ENCODE assay signal across 9 cellular contexts in the genomic region with DNA sequence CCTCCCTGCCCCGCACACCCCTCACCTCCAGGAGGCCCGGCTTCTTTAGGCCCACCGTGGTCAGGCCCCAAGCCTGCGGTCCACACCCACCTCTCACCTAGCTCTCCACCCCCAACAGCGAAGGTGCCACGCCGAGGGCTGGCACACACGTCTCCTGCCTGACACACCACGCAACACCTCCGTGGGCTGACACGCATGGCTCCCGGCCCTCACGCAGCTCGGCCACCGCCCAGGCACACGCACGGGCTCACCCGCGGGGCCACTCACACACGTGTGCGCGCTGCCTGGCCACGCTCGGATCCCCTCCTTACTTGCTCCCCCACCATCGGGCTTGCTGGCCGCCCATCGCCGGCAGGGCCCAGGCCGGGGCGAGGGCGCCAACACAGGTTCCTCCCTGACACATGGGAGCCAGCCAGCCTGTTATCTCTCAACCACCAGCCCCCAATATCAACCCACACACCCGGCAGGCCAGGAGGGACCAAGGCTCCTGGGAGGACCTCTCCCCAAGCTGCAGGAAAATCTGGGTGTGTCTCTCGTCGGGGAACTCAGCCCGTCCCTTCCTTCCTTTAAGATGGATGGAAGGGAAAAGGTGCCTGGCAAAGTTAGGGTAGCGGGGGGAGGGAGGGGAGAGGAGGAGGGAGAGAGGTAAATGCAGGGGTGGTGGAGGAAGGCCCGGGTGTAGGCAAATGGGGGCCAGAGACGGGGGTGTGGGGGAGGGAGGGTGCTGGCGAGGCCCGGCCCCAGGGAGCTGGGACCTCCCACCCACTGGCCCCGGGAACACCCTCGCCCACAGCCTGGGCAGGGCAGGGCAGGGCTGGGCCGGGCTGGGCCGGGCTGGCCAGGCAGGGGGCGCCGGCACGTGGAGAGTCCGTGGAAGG. TPM values are rescaled to one million over a fixed set of nuclear protein-coding genes. Genes with fewer than 3 reads are reported as not detected.
DNase-seq lines count a peak whose midpoint lies in the region; ATAC-seq and TF ChIP-seq lines count a peak whose summit lies in the region.
"Had no signal": no experiment of that assay in that cellular context is flagged by ENCODE, and none has a peak within 500 bp of the region (broad histone marks: within the 10 kb centered on the region; RNA-seq: fewer than 3 reads in every experiment).

No MANE protein-coding gene starts in this region.

- H3K79me1 ChIP-seq in IMR-90 (ENCODE audit: low read depth in 1 of 2, low read length in 2 of 2) = peaks cover 27 to 75% of the 10 kb centered on the region in 2 experiments

- 3% methylated on average over 14 of the region's 48 CpGs; no CpG with 5 or more reads in 1 of the 2 experiments for WGBS in IMR-90 (ENCODE audit: extremely low coverage in 2 of 2, insufficient read length in 1 of 2), 2 experiments

- CTCF ChIA-PET in Calu3 (lab: Charles Lee) (interaction anchor here (0.7 to 2.0 kb wide), 7 partner anchors 9 to 140 kb away, joined by 3 to 14 read pairs (median 3); a partner anchor contains a TSS), IMR-90 (lab: Yijun Ruan, JAX) (interaction anchor here (0.6 to 1.0 kb wide), 2 partner anchors 18 to 210 kb away, joined by 3 read pairs; no protein-coding TSS in a partner anchor)
- CTCF ChIA-PET in naive thymus-derived CD4-positive, alpha-beta T cell (lab: Charles Lee) = interaction anchor here (0.6 to 1.0 kb wide), 4 partner anchors 23 to 278 kb away, joined by 3 to 4 read pairs (median 3); a partner anchor contains a TSS

- peak overlapping the region; percentile 77 for H2BK120ac ChIP-seq in IMR-90 (ENCODE audit: low read depth, low read length)

- peak overlapping the region; percentile 97 for H3K23ac ChIP-seq in IMR-90 (ENCODE audit: low read depth, low read length)

- dilution Hi-C loops in IMR-90 (cut with HindIII; ENCODE audit: low sequenced_read_pairs, unreplicated experiment) = no loop called here

- ATAC-seq in GM21528 (IDR thresholded peaks at IDR 0.05; ENCODE audit: low FRiP score, unreplicated experiment) (peak; percentile 46), IMR-90 (ENCODE audit: low read depth) (peak; percentile 75)
- peak; percentile 24 for ATAC-seq in naive thymus-derived CD4-positive, alpha-beta T cell

- peak; percentile 35 for DNase-seq in Calu3
- DNase-seq in IMR-90 = no peak
- DNase-seq in activated CD4-positive, alpha-beta T cell treated with anti-CD3 and anti-CD28 coated beads, Interleukin-2, amount 50 U/mL, for 4 hours = peak; percentile 27 to 41
- DNase-seq in epithelial cell of esophagus (ENCODE audit: low read depth) = peak; percentile 72
- peak; percentile 20 to 50 (median 34) for DNase-seq in naive thymus-derived CD4-positive, alpha-beta T cell
- DNase-seq in type B pancreatic cell (ENCODE audit: extremely low spot score, unreplicated experiment) = no peak
- no peak for DNase-seq in LoVo (ENCODE audit: low spot score)

- H4K8ac ChIP-seq in IMR-90 (ENCODE audit: low read depth in 2 of 2, low read length in 2 of 2) = peak overlapping the region; percentile 90 to 97

- peak overlapping the region; percentile 91 for H2BK5ac ChIP-seq in IMR-90 (ENCODE audit: low read depth, low read length, poor library complexity, severe bottlenecking)

- H3K4me1 ChIP-seq in IMR-90 (ENCODE audit: control insufficient read depth, insufficient read depth, low read length) = peaks cover 13% of the 10 kb centered on the region
- peaks cover 13 to 22% of the 10 kb centered on the region in 2 donors for H3K4me1 ChIP-seq in naive thymus-derived CD4-positive, alpha-beta T cell (ENCODE audit: control insufficient read depth in 2 of 2, insufficient read depth in 2 of 2, low read length in 2 of 2)

- no peaks in the 10 kb centered on the region for H3K27me3 ChIP-seq in IMR-90 (ENCODE audit: control insufficient read depth, insufficient read depth, low read length)
- H3K27me3 ChIP-seq in naive thymus-derived CD4-positive, alpha-beta T cell (ENCODE audit: control insufficient read depth in 2 of 2, insufficient read depth in 2 of 2, low read length in 2 of 2) = no peaks in the 10 kb centered on the region

- H3K9me3 ChIP-seq in IMR-90 (ENCODE audit: control insufficient read depth, insufficient read depth, low read length) = no peaks in the 10 kb centered on the region
- H3K9me3 ChIP-seq in naive thymus-derived CD4-positive, alpha-beta T cell (ENCODE audit: control insufficient read depth in 2 of 3, low read length in 3 of 3) = no peaks in the 10 kb centered on the region

- TF ChIP-seq POLR2A in IMR-90 (IDR thresholded peaks at IDR 0.05; ENCODE audit: low read depth, low read length) = 0 out of 2 replicates have a peak, but pooled peaks have one; percentile 26

- peak overlapping the region; percentile 98 for H2AFZ ChIP-seq in IMR-90 (replicated peaks; ENCODE audit: low read length, poor library complexity)

- no peak overlapping the region for H2BK15ac ChIP-seq in IMR-90 (ENCODE audit: low read depth, low read length)

- peak overlapping the region; percentile 87 for H3K4me2 ChIP-seq in IMR-90 (ENCODE audit: low read depth, low read length)

- peak overlapping the region; percentile 67 for H2BK20ac ChIP-seq in IMR-90 (ENCODE audit: low read depth, low read length)

- H3K4me3 ChIP-seq in IMR-90 (ENCODE audit: insufficient read depth, low read depth, low read length) (peak overlapping the region; percentile 80), epithelial cell of esophagus (ENCODE audit: low read length) (peak overlapping the region; percentile 75)
- H3K4me3 ChIP-seq in naive thymus-derived CD4-positive, alpha-beta T cell (ENCODE audit: low read length) = peak overlapping the region; percentile 66

- intact Hi-C loops in Calu3 (cut with micrococcal nuclease; ENCODE audit: unreplicated experiment) = no loop called here
- intact Hi-C loops in IMR-90 (cut with micrococcal nuclease) = no loop called here
- intact Hi-C loops in naive thymus-derived CD4-positive, alpha-beta T cell (cut with micrococcal nuclease) = loop anchor here (5.0 to 10.0 kb wide), 6 partner anchors 85 to 845 kb away; a partner anchor contains a TSS

- in situ Hi-C loops in IMR-90 (cut with MboI; ENCODE audit: low sequenced_read_pairs) = no loop called here

- H3K56ac ChIP-seq in IMR-90 (ENCODE audit: extremely low read depth, insufficient read depth, low read length) = peak overlapping the region; percentile 99

- POLR2A ChIA-PET in IMR-90 (lab: Charles Lee; ENCODE audit: unreplicated experiment) = interaction anchor here (1.4 kb wide), 1 partner anchor 9 kb away, joined by 4 read pairs; a partner anchor contains a TSS
- POLR2A ChIA-PET in naive thymus-derived CD4-positive, alpha-beta T cell (lab: Charles Lee) = interaction anchor here (1.0 to 1.9 kb wide), 6 partner anchors 8 to 196 kb away, joined by 3 to 16 read pairs (median 6); a partner anchor contains a TSS

- H3K9ac ChIP-seq in IMR-90 (ENCODE audit: low read depth, low read length) = peak overlapping the region; percentile 90

- H3K36me3 ChIP-seq in IMR-90 (ENCODE audit: control insufficient read depth, insufficient read depth, low read length) = peaks cover 32% of the 10 kb centered on the region
- peaks cover 10 to 32% (median 10%) of the 10 kb centered on the region in 3 experiments for H3K36me3 ChIP-seq in naive thymus-derived CD4-positive, alpha-beta T cell (ENCODE audit: control insufficient read depth in 2 of 3, insufficient read depth in 3 of 3, low read length in 3 of 3)

- H3K36me3 Mint-ChIP-seq in Calu3 (ENCODE audit: insufficient read depth, unreplicated experiment) (peaks cover 76% of the 10 kb centered on the region), type B pancreatic cell (peaks cover 28% of the 10 kb centered on the region)
- peaks cover 5 to 37% (median 8%) of the 10 kb centered on the region in 5 donors for H3K36me3 Mint-ChIP-seq in naive thymus-derived CD4-positive, alpha-beta T cell

- H3K4ac ChIP-seq in IMR-90 (ENCODE audit: low read depth, low read length) = peak overlapping the region; percentile 99

- H4K91ac ChIP-seq in IMR-90 (ENCODE audit: insufficient read depth, low read depth, low read length) = peak overlapping the region; percentile 93

- TSS peak; percentile 21 for BruUV-seq in Calu3 (replicated peaks; lab: Mats Ljungman, UMichigan)
- no TSS peak for BruUV-seq in IMR-90 (replicated peaks; lab: Mats Ljungman, UMichigan)

- H4K5ac ChIP-seq in IMR-90 (ENCODE audit: low read depth, low read length) = peak overlapping the region; percentile 51

- peak overlapping the region; percentile 99 for H2AK5ac ChIP-seq in IMR-90 (ENCODE audit: low read depth, low read length)

- no peak for TF ChIP-seq RAD21 in IMR-90 (IDR thresholded peaks at IDR 0.05; ENCODE audit: low read length)

- H3K9me1 ChIP-seq in IMR-90 (ENCODE audit: insufficient read depth, low read length) = peaks cover 12% of the 10 kb centered on the region

- H3K14ac ChIP-seq in IMR-90 (replicated peaks; ENCODE audit: low read depth, low read length) = peak overlapping the region; percentile 99

- peak overlapping the region; percentile 93 for H3K27ac ChIP-seq in IMR-90 (ENCODE audit: insufficient read depth, low read length)
- H3K27ac ChIP-seq in naive thymus-derived CD4-positive, alpha-beta T cell (ENCODE audit: low read depth, low read length) = peak overlapping the region; percentile 90

- peak overlapping the region; percentile 82 for H3K27ac Mint-ChIP-seq in Calu3 (ENCODE audit: unreplicated experiment)
- H3K27ac Mint-ChIP-seq in naive thymus-derived CD4-positive, alpha-beta T cell = peak overlapping the region; percentile 85 to 95 (median 91)
- H3K27ac Mint-ChIP-seq in type B pancreatic cell = peak overlapping the region; percentile 91

- TF ChIP-seq CTCF in Calu3 (IDR thresholded peaks at IDR 0.05; ENCODE audit: unreplicated experiment) = no peak
- TF ChIP-seq CTCF in IMR-90 (conservative IDR thresholded peaks at IDR 0.05; ENCODE audit: low read depth, low read length) = no peak
- TF ChIP-seq CTCF in epithelial cell of esophagus (IDR thresholded peaks at IDR 0.05; ENCODE audit: insufficient read depth, low read depth, low read length, missing control alignments) = no peak
- TF ChIP-seq CTCF in type B pancreatic cell (conservative IDR thresholded peaks at IDR 0.05) = no peak

- peak overlapping the region; percentile 42 for H3K18ac ChIP-seq in IMR-90 (ENCODE audit: low read depth, low read length)

- no peaks in the 10 kb centered on the region for H3K27me3 Mint-ChIP-seq in Calu3 (ENCODE audit: unreplicated experiment)
- no peaks in the 10 kb centered on the region for H3K27me3 Mint-ChIP-seq in naive thymus-derived CD4-positive, alpha-beta T cell
- no peaks in the 10 kb centered on the region for H3K27me3 Mint-ChIP-seq in type B pancreatic cell

- peaks cover 23% of the 10 kb centered on the region for H4K20me1 ChIP-seq in IMR-90 (ENCODE audit: insufficient read depth, low read length)

- H3K4me1 Mint-ChIP-seq in Calu3 (ENCODE audit: low read depth, unreplicated experiment) (peaks cover 39% of the 10 kb centered on the region), type B pancreatic cell (ENCODE audit: unreplicated experiment) (peaks cover 22% of the 10 kb centered on the region)
- H3K4me1 Mint-ChIP-seq in naive thymus-derived CD4-positive, alpha-beta T cell = peaks cover 24 to 53% (median 42%) of the 10 kb centered on the region in 7 donors

- H3K4me3 Mint-ChIP-seq in Calu3 (ENCODE audit: low read depth, unreplicated experiment) (peak overlapping the region; percentile 79), type B pancreatic cell (peak overlapping the region; percentile 90)
- H3K4me3 Mint-ChIP-seq in naive thymus-derived CD4-positive, alpha-beta T cell = peak overlapping the region; percentile 85 to 97 (median 90)

- H3K9me3 Mint-ChIP-seq in Calu3 (ENCODE audit: low read depth, unreplicated experiment) (no peaks in the 10 kb centered on the region), type B pancreatic cell (no peaks in the 10 kb centered on the region)
- H3K9me3 Mint-ChIP-seq in naive thymus-derived CD4-positive, alpha-beta T cell = no peaks in the 10 kb centered on the region

- peak overlapping the region; percentile 100 for H2AK9ac ChIP-seq in IMR-90 (replicated peaks; ENCODE audit: low read depth, low read length, poor library complexity)

RNA-seq across cellular contexts. Expression of a gene that starts 0.5 kb away (rescaled TPM):
- total RNA-seq in Calu3 (2022) = 107 and 117 TPM in 2 replicates
- total RNA-seq in IMR-90 (2012; rRNA removed) = 66.4 and 88.9 TPM in 2 replicates
- 203 and 211 TPM in 2 replicates for polyA plus RNA-seq in IMR-90 (2012; rRNA removed)
- 94.1 and 171 TPM in 2 replicates for polyA plus RNA-seq in IMR-90 (2012; cell fraction: cytosol; rRNA removed)
- 140 and 158 TPM in 2 replicates for polyA plus RNA-seq in IMR-90 (2012; cell fraction: nucleus; rRNA removed; ENCODE audit: low replicate concordance)
- total RNA-seq in naive thymus-derived CD4-positive, alpha-beta T cell = 10 to 100 TPM; 25.9 to 65.3 (median 32.3) TPM
- polyA plus RNA-seq in naive thymus-derived CD4-positive, alpha-beta T cell = 10 to 100 TPM; 46.8 to 55.1 TPM
- 52.2 and 124 TPM in 2 replicates for total RNA-seq in type B pancreatic cell (ENCODE audit: low replicate concordance)

RNA-seq across cellular contexts. Expression of a gene that starts 8.5 kb away (rescaled TPM):
- total RNA-seq in Calu3 (2022) = 128 and 134 TPM in 2 replicates
- total RNA-seq in IMR-90 (2012; rRNA removed) = 78.0 and 103 TPM in 2 replicates
- polyA plus RNA-seq in IMR-90 (2012; rRNA removed) = 107 and 115 TPM in 2 replicates
- polyA plus RNA-seq in IMR-90 (2012; cell fraction: cytosol; rRNA removed) = 75.5 and 90.0 TPM in 2 replicates
- polyA plus RNA-seq in IMR-90 (2012; cell fraction: nucleus; rRNA removed; ENCODE audit: low replicate concordance) = 26.3 and 75.6 TPM in 2 replicates
- 100 to 1,000 TPM in 1 of 5 experiments, 1 to 10 TPM in 1, under 1 TPM in 3; 0.38 to 101 (median 0.78) TPM for total RNA-seq in naive thymus-derived CD4-positive, alpha-beta T cell
- not detected for polyA plus RNA-seq in naive thymus-derived CD4-positive, alpha-beta T cell
- total RNA-seq in type B pancreatic cell (ENCODE audit: low replicate concordance) = 33.9 and 114 TPM in 2 replicates

RNA-seq across cellular contexts. Expression of a gene that starts 22.3 kb away (rescaled TPM):
- total RNA-seq in Calu3 (2022) (31.1 and 32.8 TPM in 2 replicates), IMR-90 (2012; rRNA removed) (114 and 120 TPM in 2 replicates), type B pancreatic cell (ENCODE audit: low replicate concordance) (37.2 and 48.1 TPM in 2 replicates)
- 53.7 and 61.1 TPM in 2 replicates for polyA plus RNA-seq in IMR-90 (2012; rRNA removed)
- polyA plus RNA-seq in IMR-90 (2012; cell fraction: cytosol; rRNA removed) = 35.0 and 38.5 TPM in 2 replicates
- 37.4 and 89.5 TPM in 2 replicates for polyA plus RNA-seq in IMR-90 (2012; cell fraction: nucleus; rRNA removed; ENCODE audit: low replicate concordance)
- 10 to 100 TPM; 14.5 to 37.8 (median 30.1) TPM for total RNA-seq in naive thymus-derived CD4-positive, alpha-beta T cell
- 10 to 100 TPM; 28.8 to 53.8 TPM for polyA plus RNA-seq in naive thymus-derived CD4-positive, alpha-beta T cell

RNA-seq across cellular contexts. Expression of a gene that starts 22.4 kb away (rescaled TPM):
- 77.3 and 78.7 TPM in 2 replicates for total RNA-seq in Calu3 (2022)
- 9.5 and 9.7 TPM in 2 replicates for total RNA-seq in IMR-90 (2012; rRNA removed)
- 14.3 and 15.7 TPM in 2 replicates for polyA plus RNA-seq in IMR-90 (2012; rRNA removed)
- polyA plus RNA-seq in IMR-90 (2012; cell fraction: cytosol; rRNA removed) = 5.1 and 7.2 TPM in 2 replicates
- polyA plus RNA-seq in IMR-90 (2012; cell fraction: nucleus; rRNA removed; ENCODE audit: low replicate concordance) = 42.3 and 80.6 TPM in 2 replicates
- 100 to 1,000 TPM in 4 of 5 experiments, 10 to 100 TPM in 1; 80.5 to 153 (median 131) TPM for total RNA-seq in naive thymus-derived CD4-positive, alpha-beta T cell
- polyA plus RNA-seq in naive thymus-derived CD4-positive, alpha-beta T cell = 1 to 10 TPM; 4.4 to 8.9 TPM
- total RNA-seq in type B pancreatic cell (ENCODE audit: low replicate concordance) = 45.8 and 65.7 TPM in 2 replicates

RNA-seq across cellular contexts. Expression of a gene that starts 29.6 kb away (rescaled TPM):
- total RNA-seq in Calu3 (2022) (0.52 and 0.73 TPM in 2 replicates), IMR-90 (2012; rRNA removed) (not detected in 2 replicates), type B pancreatic cell (ENCODE audit: low replicate concordance) (not detected in 2 replicates)
- 0.12 TPM in 1 of 2 replicates, not detected in the other for polyA plus RNA-seq in IMR-90 (2012; rRNA removed)
- polyA plus RNA-seq in IMR-90 (2012; cell fraction: cytosol; rRNA removed) = 0.02 TPM in 1 of 2 replicates, not detected in the other
- polyA plus RNA-seq in IMR-90 (2012; cell fraction: nucleus; rRNA removed; ENCODE audit: low replicate concordance) = not detected in 2 replicates
- total RNA-seq in naive thymus-derived CD4-positive, alpha-beta T cell = under 1 TPM in 2 of 5 experiments, not detected in 3; 0.21 to 0.98 TPM
- polyA plus RNA-seq in naive thymus-derived CD4-positive, alpha-beta T cell = not detected
- total RNA-seq: T-helper 2 cell treated with Interferon-gamma antibody and Interleukin-4, amounts not matched to agents 100 ng/mL and 5 ng/mL, for 36 hours had no signal

Comparison
In these comparisons a context has a peak if more than half of its experiments do, and no peak if none do; other contexts are left out.
1. DNase-seq: peak in Calu3 (single experiment), activated CD4-positive, alpha-beta T cell treated with anti-CD3 and anti-CD28 coated beads, Interleukin-2, amount 50 U/mL, for 4 hours (2 of 2), epithelial cell of esophagus (single experiment) and naive thymus-derived CD4-positive, alpha-beta T cell (9 of 9); none in IMR-90 (single experiment), type B pancreatic cell (single experiment) and LoVo (single experiment).
2. ATAC-seq: peak in every context shown above with its lines; median percentile 75 in IMR-90; 46 in GM21528; 24 in naive thymus-derived CD4-positive, alpha-beta T cell.
3. intact Hi-C loops: an anchor here in naive thymus-derived CD4-positive, alpha-beta T cell (5.0 to 10.0 kb wide); none called in Calu3 and IMR-90.
4. Peak in every context shown above with its lines, with median percentiles within 50 percentile points of each other: H3K27ac Mint-ChIP-seq, H3K4me3 Mint-ChIP-seq and H3K4me3 ChIP-seq.